Comparison of ENCODE assay signal across 8 cellular contexts in genomic region chr9:131678499-131679111, GRCh38.
DNase-seq lines count a peak whose midpoint lies in the region; ATAC-seq, FAIRE-seq and TF ChIP-seq lines count a peak whose summit lies in the region.

No MANE protein-coding gene starts in this region.

- ATAC-seq in GM21619 (IDR thresholded peaks at IDR 0.05; ENCODE audit: unreplicated experiment) (peak; percentile 76), K562 (peak; percentile 92)

- H3K27ac ChIP-seq in DOHH2 (ENCODE audit: low read depth, low read length) (peak overlapping the region; percentile 99), K562 (ENCODE audit: extremely low read depth, low read depth, low read length) (peak overlapping the region; percentile 50; the same call in 2 of the 3 replicates), keratinocyte (ENCODE audit: control insufficient read depth, insufficient read depth, low read length) (peak overlapping the region; percentile 85)

- 12% methylated on average over 5 of the region's 5 CpGs for WGBS in K562 (ENCODE audit: insufficient coverage, low coverage, missing lambda C conversion rate)

- H3K79me2 ChIP-seq in DOHH2 (ENCODE audit: control insufficient read depth, low read length) (peaks cover 91% of the 10 kb centered on the region), K562 (ENCODE audit: control insufficient read depth, insufficient read depth, low read length) (peaks cover 10% of the 10 kb centered on the region; the same call in 1 of the 3 replicates), keratinocyte (ENCODE audit: control insufficient read depth, insufficient read depth, low read length) (peaks cover 17% of the 10 kb centered on the region)

- no TSS peak for BruUV-seq in K562 (replicated peaks; lab: Mats Ljungman, UMichigan)

- dilution Hi-C loops in keratinocyte (cut with MboI; ENCODE audit: extremely low pct_ligation_motif_present, low sequenced_read_pairs), result no loop called here

- H3K4me2 ChIP-seq in DOHH2 (ENCODE audit: low read length) (peak overlapping the region; percentile 91), K562 (ENCODE audit: insufficient read depth, low read length) (peak overlapping the region; percentile 33; the same call in 1 of the 2 replicates), keratinocyte (ENCODE audit: control insufficient read depth, extremely low read depth, insufficient read depth, low read depth, low read length) (peak overlapping the region; percentile 85)

- peaks cover 23% of the 10 kb centered on the region for H3F3A ChIP-seq in DOHH2 (ENCODE audit: control insufficient read depth, insufficient read depth)

- TF ChIP-seq EP300 in K562 (IDR thresholded peaks at IDR 0.05; ENCODE audit: low read length), result no peak

- no peak for TF ChIP-seq RAD21 in K562 (CRISPR knock-in tag; conservative IDR thresholded peaks at IDR 0.05 in 1 of 2, IDR thresholded peaks at IDR 0.05 in 1 of 2)

- H3K9ac ChIP-seq in K562 (ENCODE audit: insufficient read depth in 1 of 2, low read depth in 2 of 2, low read length in 2 of 2) (0 out of 4 replicates have a peak overlapping the region, but pooled peaks of 1 of the 2 experiments have one; percentile 15), keratinocyte (ENCODE audit: control insufficient read depth, extremely low read depth, insufficient read depth, low read length) (peak overlapping the region; percentile 56)

- POLR2A ChIA-PET in K562 (lab: Yijun Ruan, JAX), result interaction anchor here (0.6 to 1.5 kb wide), 4 partner anchors 10 to 286 kb away, joined by 3 to 9 read pairs (median 4); no protein-coding TSS in a partner anchor

- H3K4me3 ChIP-seq in DOHH2 (ENCODE audit: low read length) (peak overlapping the region; percentile 75), K562 (no peak overlapping the region), keratinocyte (ENCODE audit: control insufficient read depth in 2 of 3, extremely low read depth in 1 of 3, insufficient read depth in 2 of 3, low read depth in 1 of 3, low read length in 3 of 3) (peak overlapping the region in 2 of 3 experiments; percentile 44 to 45)

- in situ Hi-C loops in K562 (cut with MboI), result no loop called here

- H3K9me1 ChIP-seq in K562 (ENCODE audit: control insufficient read depth, insufficient read depth, low read length) (no peaks in the 10 kb centered on the region), keratinocyte (ENCODE audit: control insufficient read depth, extremely low read depth, insufficient read depth, low read length) (peaks cover 2% of the 10 kb centered on the region)

- peak; percentile 88 for FAIRE-seq in K562 (lab: Jason Lieb, UNC)
- FAIRE-seq in keratinocyte (lab: Jason Lieb, UNC), result peak; percentile 79

- H3K9me2 ChIP-seq in DOHH2 (replicated peaks; ENCODE audit: control insufficient read depth, low read length), result no peaks in the 10 kb centered on the region

- H2AFZ ChIP-seq in K562 (ENCODE audit: low read depth, low read length) (no peak overlapping the region; the same call in 1 of the 2 replicates), keratinocyte (ENCODE audit: control insufficient read depth, low read length) (no peak overlapping the region)

- H3K36me3 ChIP-seq in DOHH2 (ENCODE audit: control insufficient read depth, low read length) (peaks cover 47% of the 10 kb centered on the region), K562 (ENCODE audit: control insufficient read depth, insufficient read depth, low read length) (no peaks in the 10 kb centered on the region), keratinocyte (ENCODE audit: control insufficient read depth in 2 of 2, extremely low read depth in 1 of 2, insufficient read depth in 2 of 2, low read length in 2 of 2) (no peaks in the 10 kb centered on the region)

- H3K9me3 ChIP-seq in DOHH2 (ENCODE audit: control insufficient read depth, insufficient read depth, low read length), result no peaks in the 10 kb centered on the region
- no peaks in the 10 kb centered on the region for H3K9me3 ChIP-seq in K562 (replicated peaks; ENCODE audit: control insufficient read depth, insufficient read depth, low read depth, low read length)
- no peaks in the 10 kb centered on the region for H3K9me3 ChIP-seq in keratinocyte (ENCODE audit: control insufficient read depth, low read depth, low read length)

- intact Hi-C loops in K562 (cut with micrococcal nuclease), result no loop called here

- H3K4me1 ChIP-seq in DOHH2 (ENCODE audit: control insufficient read depth, low read length), result peaks cover 80% of the 10 kb centered on the region
- H3K4me1 ChIP-seq in K562 (replicated peaks in 1 of 2; ENCODE audit: control insufficient read depth in 2 of 2, insufficient read depth in 2 of 2, low read length in 2 of 2), result peaks cover 10 to 21% of the 10 kb centered on the region in 2 experiments
- H3K4me1 ChIP-seq in keratinocyte (ENCODE audit: control insufficient read depth, extremely low read depth, insufficient read depth, low read length), result peaks cover 43% of the 10 kb centered on the region

- H3K27me3 ChIP-seq in DOHH2 (ENCODE audit: control insufficient read depth, low read length), result no peaks in the 10 kb centered on the region
- H3K27me3 ChIP-seq in K562 (ENCODE audit: control insufficient read depth in 2 of 2, insufficient read depth in 2 of 2, low read length in 2 of 2), result no peaks in the 10 kb centered on the region
- H3K27me3 ChIP-seq in keratinocyte (ENCODE audit: control insufficient read depth, extremely low read depth, insufficient read depth, low read length), result no peaks in the 10 kb centered on the region

- H4K20me1 ChIP-seq in DOHH2 (ENCODE audit: control insufficient read depth, insufficient read depth, low read depth, low read length), result peaks cover 4% of the 10 kb centered on the region; the same call in 1 of the 2 replicates
- H4K20me1 ChIP-seq in K562 (replicated peaks; ENCODE audit: control insufficient read depth, insufficient read depth, low read length), result 0 out of 2 replicates have a peak, but pooled peaks cover 12% of the 10 kb centered on the region
- peaks cover 2% of the 10 kb centered on the region for H4K20me1 ChIP-seq in keratinocyte (ENCODE audit: control insufficient read depth, extremely low read depth, insufficient read depth, low read length)

- CTCF ChIA-PET in K562 (lab: Yijun Ruan, JAX; ENCODE audit: low intra/inter-chr PET ratio), result no interaction called here

- TF ChIP-seq CTCF in DOHH2 (IDR thresholded peaks at IDR 0.05; ENCODE audit: low read depth, low read length, poor library complexity, severe bottlenecking), result no peak
- TF ChIP-seq CTCF in K562 (IDR thresholded peaks at IDR 0.05 in 2 of 3, conservative IDR thresholded peaks at IDR 0.05 in 1 of 3; ENCODE audit: insufficient read depth in 2 of 3, low read depth in 1 of 3, low read length in 3 of 3), result no peak
- no peak for TF ChIP-seq CTCF in keratinocyte (optimal IDR thresholded peaks at IDR 0.05 in 1 of 3, IDR thresholded peaks at IDR 0.05 in 1 of 3, conservative IDR thresholded peaks at IDR 0.05 in 1 of 3; ENCODE audit: extremely low read depth in 1 of 3, insufficient read depth in 2 of 3, low read length in 3 of 3)

- peak; percentile 50 for DNase-seq in HuH-7.5 (ENCODE audit: low spot score)
- peak; percentile 59 for DNase-seq in T-helper 9 cell
- peak; percentile 41 to 76 (median 59) for DNase-seq in K562 (ENCODE audit: extremely low read depth in 1 of 4, low spot score in 3 of 4)
- DNase-seq in keratinocyte (ENCODE audit: low read depth, low spot score), result peak; percentile 55
- DNase-seq in stimulated activated CD4-positive, alpha-beta T cell treated with anti-CD3 and anti-CD28 coated beads, Interleukin-1b, Interleukin-23, amount 100 ng/mL, for 4 hours (ENCODE audit: low read depth in 2 of 2), result peak; percentile 57 to 67
- no peak for DNase-seq in DMS79 (lab: John Stamatoyannopoulos, UW)

- TF ChIP-seq POLR2A in K562 (conservative IDR thresholded peaks at IDR 0.05), result no peak

TF ChIP-seq in K562, 482 proteins besides CTCF, POLR2A, EP300 and RAD21 (continues in another document):
- TF ChIP-seq HDAC1 (IDR thresholded peaks at IDR 0.05) (0 out of 4 replicates have a peak, but pooled peaks of 1 of the 2 experiments have one; percentile 23), YY1 (IDR thresholded peaks at IDR 0.05; ENCODE audit: borderline replicate concordance in 1 of 3, control insufficient read depth in 1 of 3, extremely low read depth in 1 of 3, insufficient read depth in 3 of 3, insufficient read length in 1 of 3, insufficient replicate concordance in 2 of 3, low read depth in 1 of 3, low read length in 2 of 3) (peak in 2 of 3 experiments; percentile 38 to 41), THAP7 (CRISPR knock-in tag; IDR thresholded peaks at IDR 0.05) (no peak), E2F6 (IDR thresholded peaks at IDR 0.05; ENCODE audit: borderline replicate concordance in 1 of 2, extremely low read depth in 1 of 2, insufficient read depth in 1 of 2, insufficient read length in 1 of 2, low read depth in 1 of 2, low read length in 1 of 2, poor library complexity in 1 of 2, severe bottlenecking in 1 of 2) (peak in 1 of 2 experiments; percentile 39), RFX1 (IDR thresholded peaks at IDR 0.05) (no peak), ZNF589 (CRISPR knock-in tag; IDR thresholded peaks at IDR 0.05; ENCODE audit: low read depth) (no peak), DPF2 (IDR thresholded peaks at IDR 0.05) (0 out of 2 replicates have a peak, but pooled peaks have one; percentile 35), BHLHE40 (IDR thresholded peaks at IDR 0.05; ENCODE audit: low read length) (peak; percentile 78), CBX3 (IDR thresholded peaks at IDR 0.05; ENCODE audit: borderline replicate concordance in 1 of 2, low read length in 2 of 2) (peak in 1 of 2 experiments; percentile 26; a peak in 1 of 3 replicates), MED1 (CRISPR knock-in tag; IDR thresholded peaks at IDR 0.05; ENCODE audit: borderline replicate concordance) (no peak), MEF2A (IDR thresholded peaks at IDR 0.05; ENCODE audit: control insufficient read depth, low read depth, low read length) (peak; percentile 96), ILF3 (IDR thresholded peaks at IDR 0.05; ENCODE audit: borderline replicate concordance) (no peak)

Comparison
In these comparisons a context has a peak if more than half of its experiments do, and no peak if none do; other contexts are left out.
1. H3K4me2 ChIP-seq: peak in every context shown above with its lines; median percentile 91 in DOHH2; 85 in keratinocyte; 33 in K562.